In genomic region chr14:96741151-96741977, GRCh38 we compare ENCODE assay signal across 8 cellular contexts. TPM values are rescaled to one million over a fixed set of nuclear protein-coding genes. Genes with fewer than 3 reads are reported as not detected.
DNase-seq lines count a peak whose midpoint lies in the region; ATAC-seq and TF ChIP-seq lines count a peak whose summit lies in the region.

No MANE protein-coding gene starts in this region.

- H3K27ac ChIP-seq in SU-DHL-6 (ENCODE audit: low read depth, low read length) (no peak overlapping the region), heart right ventricle (no peak overlapping the region), prostate gland (no peak overlapping the region), urinary bladder (ENCODE audit: low read depth) (no peak overlapping the region)

- 2 to 6% methylated on average over 60 to 62 of the region's 62 CpGs for WGBS in heart right ventricle, 2 donors
- WGBS in prostate gland: 2% methylated on average over 57 of the region's 62 CpGs
- WGBS in urinary bladder: 4% methylated on average over 62 of the region's 62 CpGs

- ATAC-seq in GM18858 (IDR thresholded peaks at IDR 0.05; ENCODE audit: unreplicated experiment): peak; percentile 60
- peak; percentile 49 to 77 (median 68) for ATAC-seq in heart right ventricle

- H3K4me2 ChIP-seq in SU-DHL-6 (ENCODE audit: low read depth, low read length, poor library complexity, severe bottlenecking): peak overlapping the region; percentile 35

- peak overlapping the region; percentile 62 for H3K4me3 Mint-ChIP-seq in activated naive CD8-positive, alpha-beta T cell treated with anti-CD3 and anti-CD28 coated beads for 36 hours

- no peaks in the 10 kb centered on the region for H3K36me3 ChIP-seq in SU-DHL-6 (ENCODE audit: low read length)
- no peaks in the 10 kb centered on the region for H3K36me3 ChIP-seq in heart right ventricle
- no peaks in the 10 kb centered on the region for H3K36me3 ChIP-seq in prostate gland
- no peaks in the 10 kb centered on the region for H3K36me3 ChIP-seq in urinary bladder (ENCODE audit: insufficient read depth)

- peaks cover 0 to 11% (median 8%) of the 10 kb centered on the region in 9 donors for H3K4me1 ChIP-seq in heart right ventricle
- H3K4me1 ChIP-seq in prostate gland (replicated peaks): no peaks in the 10 kb centered on the region
- peaks cover 2% of the 10 kb centered on the region for H3K4me1 ChIP-seq in urinary bladder (ENCODE audit: insufficient read depth)

- H3K27me3 ChIP-seq in SU-DHL-6 (ENCODE audit: low read length) (no peaks in the 10 kb centered on the region), heart right ventricle (peaks cover 4 to 99% (median 87%) of the 10 kb centered on the region in 7 donors), prostate gland (replicated peaks; ENCODE audit: insufficient read depth) (peaks cover 8% of the 10 kb centered on the region)

- TF ChIP-seq CTCF in SU-DHL-6 (IDR thresholded peaks at IDR 0.05; ENCODE audit: insufficient read depth, low read length, poor library complexity, severe bottlenecking): peak; percentile 67
- TF ChIP-seq CTCF in heart right ventricle (IDR thresholded peaks at IDR 0.05): peak; percentile 77 to 93 (median 87)
- TF ChIP-seq CTCF in prostate gland (IDR thresholded peaks at IDR 0.05): peak; percentile 70 to 81 (median 72)

- H3K36me3 Mint-ChIP-seq in activated naive CD8-positive, alpha-beta T cell treated with anti-CD3 and anti-CD28 coated beads for 36 hours: no peaks in the 10 kb centered on the region

- H3K9me2 ChIP-seq in SU-DHL-6 (replicated peaks; ENCODE audit: insufficient read depth, low read length): no peaks in the 10 kb centered on the region

- H3K79me2 ChIP-seq in SU-DHL-6 (ENCODE audit: insufficient read depth, low read length): no peaks in the 10 kb centered on the region

- no peak overlapping the region for H2AFZ ChIP-seq in SU-DHL-6 (ENCODE audit: low read depth, low read length, severe bottlenecking)

- intact Hi-C loops in heart right ventricle (cut with DNase I) (loop anchor here in 7 of 10 donors (2.0 to 10.0 kb wide), 4 partner anchors 157 to 175 kb away; no protein-coding TSS in a partner anchor), prostate gland (cut with DNase I) (loop anchor here (5.0 kb wide), 1 partner anchor 174 kb away; no protein-coding TSS in a partner anchor)

- H3K9me3 Mint-ChIP-seq in activated naive CD8-positive, alpha-beta T cell treated with anti-CD3 and anti-CD28 coated beads for 36 hours: no peaks in the 10 kb centered on the region

- H4K20me1 ChIP-seq in SU-DHL-6 (ENCODE audit: low read depth, low read length): no peaks in the 10 kb centered on the region

- H3F3A ChIP-seq in SU-DHL-6 (ENCODE audit: insufficient read depth): no peaks in the 10 kb centered on the region

- H3K27ac Mint-ChIP-seq in activated naive CD8-positive, alpha-beta T cell treated with anti-CD3 and anti-CD28 coated beads for 36 hours: no peak overlapping the region

- no peak overlapping the region; the same call in 1 of the 2 replicates for H3K9ac ChIP-seq in SU-DHL-6 (ENCODE audit: low read length)

- DNase-seq in AG08395 (ENCODE audit: low spot score): peak; percentile 74
- peak; percentile 71 for DNase-seq in HPDE6-E6E7 (ENCODE audit: extremely low spot score)
- peak; percentile 75 for DNase-seq in activated naive CD8-positive, alpha-beta T cell treated with anti-CD3 and anti-CD28 coated beads for 36 hours
- peak; percentile 25 to 65 for DNase-seq in heart right ventricle
- peak; percentile 23 for DNase-seq in prostate gland (ENCODE audit: low spot score)

- H3K4me3 ChIP-seq in SU-DHL-6 (ENCODE audit: insufficient read depth, low read length, poor library complexity, severe bottlenecking) (no peak overlapping the region), heart right ventricle (peak overlapping the region in 9 of 10 donors; percentile 15 to 50 (median 41)), prostate gland (peak overlapping the region; percentile 3 to 20), urinary bladder (ENCODE audit: low read depth, low read length) (peak overlapping the region; percentile 20)

- H3K4me1 Mint-ChIP-seq in activated naive CD8-positive, alpha-beta T cell treated with anti-CD3 and anti-CD28 coated beads for 36 hours: peaks cover 6% of the 10 kb centered on the region

- H3K9me3 ChIP-seq in SU-DHL-6 (ENCODE audit: insufficient read depth, low read length) (no peaks in the 10 kb centered on the region), heart right ventricle (no peaks in the 10 kb centered on the region), prostate gland (no peaks in the 10 kb centered on the region)

- peaks cover 74% of the 10 kb centered on the region for H3K27me3 Mint-ChIP-seq in activated naive CD8-positive, alpha-beta T cell treated with anti-CD3 and anti-CD28 coated beads for 36 hours

- no peak for TF ChIP-seq POLR2A in prostate gland (IDR thresholded peaks at IDR 0.05)

RNA-seq across cellular contexts. Expression of gene VRK1, which starts 55.8 kb away (rescaled TPM):
- total RNA-seq in activated naive CD8-positive, alpha-beta T cell treated with anti-CD3 and anti-CD28 coated beads for 36 hours: 10 to 100 TPM; 85.7 to 96.8 TPM
- total RNA-seq in heart right ventricle (1 to 10 TPM; 4.5 to 9.7 (median 7.7) TPM), prostate gland (10 to 100 TPM; 11.4 to 20.3 TPM), urinary bladder (37.5 TPM)
- polyA plus RNA-seq in heart right ventricle (1 to 10 TPM; 2.3 to 2.9 TPM), urinary bladder (9.0 TPM)

Comparison
In these comparisons a context has a peak if more than half of its experiments do, and no peak if none do; other contexts are left out.
1. DNase-seq: peak in every context shown above with its lines; median percentile 75 in activated naive CD8-positive, alpha-beta T cell treated with anti-CD3 and anti-CD28 coated beads for 36 hours; 74 in AG08395; 71 in HPDE6-E6E7; 45 in heart right ventricle; 23 in prostate gland.